ENCODE assay signal across 10 cellular contexts in the genomic region with DNA sequence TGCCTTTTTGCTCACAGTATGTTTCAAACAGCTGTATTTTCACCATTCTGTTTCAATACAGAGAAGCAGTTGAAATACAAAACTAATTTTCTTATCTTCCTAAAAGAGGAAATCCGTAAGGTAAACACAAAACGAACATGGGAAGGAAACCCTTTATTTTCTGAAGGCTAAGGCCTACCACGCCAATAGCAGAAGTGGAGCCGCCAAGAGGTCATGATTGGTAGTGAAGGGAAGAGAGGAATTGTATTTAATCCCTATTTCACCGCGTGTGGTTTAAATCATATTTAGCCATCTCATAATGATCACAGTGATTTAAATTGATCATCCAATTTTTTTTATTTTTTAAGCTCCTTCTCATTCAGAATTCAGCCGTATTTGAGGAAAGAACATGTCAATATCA.
DNase-seq lines count a peak whose midpoint lies in the region; TF ChIP-seq lines count a peak whose summit lies in the region.
"Had no signal": no experiment of that assay in that cellular context is flagged by ENCODE, and none has a peak within 500 bp of the region (broad histone marks: within the 10 kb centered on the region; RNA-seq: fewer than 3 reads in every experiment).

No MANE protein-coding gene starts in this region.

- DNase-seq in DMS53 (lab: John Stamatoyannopoulos, UW) (peak; percentile 63), HFFc6 (no peak), astrocyte of the cerebellum (ENCODE audit: low read depth) (no peak), mesothelial cell of epicardium (ENCODE audit: low spot score in 2 of 2, unreplicated experiment in 2 of 2) (no peak), MM.1S (no peak)
- DNase-seq in activated naive CD8-positive, alpha-beta T cell treated with anti-CD3 and anti-CD28 coated beads for 36 hours = no peak
- no peak for DNase-seq in activated CD4-positive, alpha-beta T cell treated with anti-CD3 and anti-CD28 coated beads, Interleukin-2, amount 50 U/mL, for 1 hour
- DNase-seq: activated T-cell treated with anti-CD3 and anti-CD28 coated beads, Interleukin-2, amount 50 U/mL, for 72 hours; mucosa of descending colon had no signal

- no peaks in the 10 kb centered on the region for H3K36me3 ChIP-seq in MM.1S (replicated peaks; ENCODE audit: insufficient read depth, low read length)

- H3K27ac Mint-ChIP-seq in HFFc6 (no peak overlapping the region), mesothelial cell of epicardium (no peak overlapping the region)
- H3K27ac Mint-ChIP-seq in activated naive CD8-positive, alpha-beta T cell treated with anti-CD3 and anti-CD28 coated beads for 36 hours = no peak overlapping the region
- H3K27ac Mint-ChIP-seq: activated T-cell treated with anti-CD3 and anti-CD28 coated beads, Interleukin-2, amount 50 U/mL, for 72 hours; IgD-negative memory B cell had no signal

- H3K4me3 Mint-ChIP-seq in HFFc6 = no peak overlapping the region; the same call in 1 of the 2 replicates
- H3K4me3 Mint-ChIP-seq in mesothelial cell of epicardium = no peak overlapping the region
- no peak overlapping the region for H3K4me3 Mint-ChIP-seq in activated naive CD8-positive, alpha-beta T cell treated with anti-CD3 and anti-CD28 coated beads for 36 hours
- H3K4me3 Mint-ChIP-seq: activated T-cell treated with anti-CD3 and anti-CD28 coated beads, Interleukin-2, amount 50 U/mL, for 72 hours; IgD-negative memory B cell had no signal

- H3K9me3 Mint-ChIP-seq in HFFc6 = no peaks in the 10 kb centered on the region
- no peaks in the 10 kb centered on the region for H3K9me3 Mint-ChIP-seq in mesothelial cell of epicardium
- H3K9me3 Mint-ChIP-seq in activated naive CD8-positive, alpha-beta T cell treated with anti-CD3 and anti-CD28 coated beads for 36 hours = no peaks in the 10 kb centered on the region

- H3K9ac ChIP-seq in MM.1S (ENCODE audit: low read length) = no peak overlapping the region

- peak; percentile 80 for TF ChIP-seq CTCF in HFFc6 (IDR thresholded peaks at IDR 0.05)
- peak; percentile 46 for TF ChIP-seq CTCF in astrocyte of the cerebellum (IDR thresholded peaks at IDR 0.05; ENCODE audit: low read depth, low read length, missing control alignments)
- TF ChIP-seq CTCF in mesothelial cell of epicardium (IDR thresholded peaks at IDR 0.05; ENCODE audit: unreplicated experiment) = peak; percentile 45
- TF ChIP-seq CTCF in MM.1S (IDR thresholded peaks at IDR 0.05; ENCODE audit: low read length) = no peak

- no peak overlapping the region for H3K4me2 ChIP-seq in MM.1S (ENCODE audit: low read depth, low read length)

- H3F3A ChIP-seq in MM.1S (ENCODE audit: insufficient read depth, low read length) = peaks cover 10% of the 10 kb centered on the region; the same call in 1 of the 2 replicates

- H4K20me1 ChIP-seq in MM.1S (ENCODE audit: insufficient read depth, low read length) = no peaks in the 10 kb centered on the region

- peaks cover 7% of the 10 kb centered on the region; the same call in 1 of the 2 replicates for H3K27me3 Mint-ChIP-seq in HFFc6 (ENCODE audit: insufficient read depth)
- peaks cover 39% of the 10 kb centered on the region for H3K27me3 Mint-ChIP-seq in mesothelial cell of epicardium (ENCODE audit: low read depth)
- H3K27me3 Mint-ChIP-seq in activated naive CD8-positive, alpha-beta T cell treated with anti-CD3 and anti-CD28 coated beads for 36 hours = no peaks in the 10 kb centered on the region
- H3K27me3 Mint-ChIP-seq: IgD-negative memory B cell had no signal

- no peak overlapping the region for H3K4me3 ChIP-seq in astrocyte of the cerebellum (ENCODE audit: low read depth, low read length)
- H3K4me3 ChIP-seq in MM.1S (ENCODE audit: low read length) = no peak overlapping the region
- H3K4me3 ChIP-seq: mucosa of descending colon had no signal

- no peak overlapping the region for H3K27ac ChIP-seq in MM.1S (ENCODE audit: low read length)

- no peaks in the 10 kb centered on the region for H3K9me2 ChIP-seq in MM.1S (replicated peaks; ENCODE audit: insufficient read depth, low read length)

- peaks cover 5% of the 10 kb centered on the region; the same call in 1 of the 2 replicates for H3K4me1 Mint-ChIP-seq in HFFc6 (ENCODE audit: low read depth)
- H3K4me1 Mint-ChIP-seq in mesothelial cell of epicardium = no peaks in the 10 kb centered on the region
- no peaks in the 10 kb centered on the region for H3K4me1 Mint-ChIP-seq in activated naive CD8-positive, alpha-beta T cell treated with anti-CD3 and anti-CD28 coated beads for 36 hours

- no peaks in the 10 kb centered on the region for H3K36me3 Mint-ChIP-seq in HFFc6 (ENCODE audit: low read depth)
- no peaks in the 10 kb centered on the region for H3K36me3 Mint-ChIP-seq in mesothelial cell of epicardium
- H3K36me3 Mint-ChIP-seq in activated naive CD8-positive, alpha-beta T cell treated with anti-CD3 and anti-CD28 coated beads for 36 hours = no peaks in the 10 kb centered on the region

- no peaks in the 10 kb centered on the region; the same call in 1 of the 2 replicates for H3K4me1 ChIP-seq in MM.1S (ENCODE audit: low read length)

- no peaks in the 10 kb centered on the region for H3K9me3 ChIP-seq in MM.1S (replicated peaks; ENCODE audit: insufficient read depth, low read length)
- H3K9me3 ChIP-seq: mucosa of descending colon had no signal

- no peaks in the 10 kb centered on the region for H3K27me3 ChIP-seq in MM.1S (replicated peaks; ENCODE audit: insufficient read depth, low read length)

- H2AFZ ChIP-seq in MM.1S (ENCODE audit: low read length) = no peak overlapping the region

- H3K79me2 ChIP-seq in MM.1S (ENCODE audit: low read length) = no peaks in the 10 kb centered on the region

- in situ Hi-C loops in astrocyte of the cerebellum (cut with HindIII; ENCODE audit: low sequenced_read_pairs) = loop anchor here (25.0 kb wide), 1 partner anchor 683 kb away; no protein-coding TSS in a partner anchor
